ENCODE assay signal across 18 cellular contexts in the genomic region with DNA sequence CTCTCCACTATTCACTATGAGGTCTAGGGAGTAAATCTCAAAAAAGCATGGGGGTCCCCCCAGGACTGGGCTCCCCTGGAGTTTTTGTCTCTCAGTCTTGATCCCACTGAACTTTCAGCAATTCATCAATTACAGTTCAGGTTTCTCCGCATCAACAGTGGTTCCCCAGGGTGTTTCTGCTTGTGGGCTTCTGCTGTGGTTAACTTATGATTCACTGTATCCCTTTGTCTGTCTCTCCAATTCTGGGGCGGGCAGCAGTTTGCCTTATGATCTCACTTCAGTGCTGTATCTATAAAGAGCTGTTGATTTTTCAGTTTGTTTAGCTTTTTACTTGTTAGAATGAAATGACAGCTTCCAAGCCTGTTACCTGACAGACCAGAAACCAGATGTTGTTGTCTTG.
A peak's percentile ranks its signal among the peaks of the same experiment; 100 is the strongest.
DNase-seq lines count a peak whose midpoint lies in the region; ATAC-seq and TF ChIP-seq lines count a peak whose summit lies in the region.
"Had no signal": no experiment of that assay in that cellular context is flagged by ENCODE, and none has a peak within 500 bp of the region (broad histone marks: within the 10 kb centered on the region; RNA-seq: fewer than 3 reads in every experiment).

No MANE protein-coding gene starts in this region.

- ATAC-seq in GM18907 (IDR thresholded peaks at IDR 0.05; ENCODE audit: unreplicated experiment) (peak; percentile 42), GM21367 (IDR thresholded peaks at IDR 0.05; ENCODE audit: unreplicated experiment) (no peak), GM18873 (IDR thresholded peaks at IDR 0.05; ENCODE audit: low FRiP score, unreplicated experiment) (no peak)
- ATAC-seq: activated CD8-positive, alpha-beta memory T cell treated with anti-CD3 and anti-CD28 coated beads, Interleukin-2, amount 10 ng/mL, durations not matched to agents 7 days and 5 days; left lung; psoas muscle had no signal

- TF ChIP-seq CTCF in AG10803 (conservative IDR thresholded peaks at IDR 0.05; ENCODE audit: low read length): no peak

- no peak overlapping the region for H3K4me3 ChIP-seq in AG10803 (ENCODE audit: low read length)
- H3K4me3 ChIP-seq: left lung, psoas muscle, tibial artery had no signal

- peak; percentile 1 for DNase-seq in AG10803 (ENCODE audit: low read depth)
- peak; percentile 47 for DNase-seq in NCI-H748 treated with DMSO at 0.1 percent for 48 hours (lab: John Stamatoyannopoulos, UW)
- DNase-seq in astrocyte of the hippocampus (ENCODE audit: low read depth, low spot score): peak; percentile 82
- no peak for DNase-seq in NCI-H526 (lab: John Stamatoyannopoulos, UW)
- DNase-seq in OCI-M1 (lab: John Stamatoyannopoulos, UW): no peak
- DNase-seq: activated CD8-positive, alpha-beta memory T cell treated with anti-CD3 and anti-CD28 coated beads, Interleukin-2, amount 10 ng/mL, durations not matched to agents 7 days and 5 days; activated naive CD8-positive, alpha-beta T cell treated with anti-CD3 and anti-CD28 coated beads for 36 hours; AML-193; IMR-90; left lung; NCI-H1694; psoas muscle; SK-N-SH; tibial artery; WERI-Rb-1 had no signal

Comparison
In these comparisons a context has a peak if more than half of its experiments do, and no peak if none do; other contexts are left out.
1. DNase-seq: peak in AG10803 (single experiment), NCI-H748 treated with DMSO at 0.1 percent for 48 hours (single experiment) and astrocyte of the hippocampus (single experiment); none in NCI-H526 (0 of 2) and OCI-M1 (single experiment).